Comparison of ENCODE assay signal across 13 cellular contexts in genomic region chr3:134057006-134057832, GRCh38. TPM values are rescaled to one million over a fixed set of nuclear protein-coding genes. Genes with fewer than 3 reads are reported as not detected.
DNase-seq lines count a peak whose midpoint lies in the region; ATAC-seq, FAIRE-seq and TF ChIP-seq lines count a peak whose summit lies in the region.
"Had no signal": no experiment of that assay in that cellular context is flagged by ENCODE, and none has a peak within 500 bp of the region (broad histone marks: within the 10 kb centered on the region; RNA-seq: fewer than 3 reads in every experiment).

No MANE protein-coding gene starts in this region.

- intact Hi-C loops in Caco-2 (cut with micrococcal nuclease; ENCODE audit: unreplicated experiment) = loop anchor here (1.0 to 5.0 kb wide), 4 partner anchors 18 to 395 kb away; partner anchors contain the start of gene TOPBP1

- CTCF ChIA-PET in Caco-2 (lab: Charles Lee) = interaction anchor here (0.7 to 1.0 kb wide), 2 partner anchors 35 to 155 kb away, joined by 3 read pairs; no protein-coding TSS in a partner anchor

- H3K27ac ChIP-seq in epithelial cell of prostate = no peak overlapping the region

- ATAC-seq in HG03135 (IDR thresholded peaks at IDR 0.05; ENCODE audit: unreplicated experiment) = no peak
- ATAC-seq: esophagus mucosa had no signal

- H3K27ac Mint-ChIP-seq in Caco-2 (ENCODE audit: unreplicated experiment) (peak overlapping the region; percentile 71), nephron progenitor cell (peak overlapping the region; percentile 7)
- no peak overlapping the region for H3K27ac Mint-ChIP-seq in activated T-cell treated with anti-CD3 and anti-CD28 coated beads, Interleukin-2, amount 50 U/mL, for 24 hours
- H3K27ac Mint-ChIP-seq: activated naive CD8-positive, alpha-beta T cell treated with anti-CD3 and anti-CD28 coated beads for 36 hours had no signal

- H3K36me3 ChIP-seq in Caco-2 (ENCODE audit: control insufficient read depth, insufficient read depth, low read length) = no peaks in the 10 kb centered on the region

- H3K27me3 Mint-ChIP-seq in Caco-2 (ENCODE audit: insufficient read depth, unreplicated experiment) (no peaks in the 10 kb centered on the region), nephron progenitor cell (ENCODE audit: low read depth, poor library complexity) (peaks cover 14% of the 10 kb centered on the region)
- no peaks in the 10 kb centered on the region for H3K27me3 Mint-ChIP-seq in activated T-cell treated with anti-CD3 and anti-CD28 coated beads, Interleukin-2, amount 50 U/mL, for 24 hours
- H3K27me3 Mint-ChIP-seq: activated naive CD8-positive, alpha-beta T cell treated with anti-CD3 and anti-CD28 coated beads for 36 hours had no signal

- H3K36me3 Mint-ChIP-seq in Caco-2 (ENCODE audit: insufficient read depth, unreplicated experiment) (no peaks in the 10 kb centered on the region), nephron progenitor cell (ENCODE audit: low read depth) (no peaks in the 10 kb centered on the region)
- H3K36me3 Mint-ChIP-seq in activated T-cell treated with anti-CD3 and anti-CD28 coated beads, Interleukin-2, amount 50 U/mL, for 24 hours (ENCODE audit: low read depth) = no peaks in the 10 kb centered on the region
- H3K36me3 Mint-ChIP-seq: activated naive CD8-positive, alpha-beta T cell treated with anti-CD3 and anti-CD28 coated beads for 36 hours had no signal

- H3K4me3 Mint-ChIP-seq in Caco-2 (ENCODE audit: unreplicated experiment) = peak overlapping the region; percentile 53
- H3K4me3 Mint-ChIP-seq in nephron progenitor cell = peak overlapping the region; percentile 26
- no peak overlapping the region for H3K4me3 Mint-ChIP-seq in activated T-cell treated with anti-CD3 and anti-CD28 coated beads, Interleukin-2, amount 50 U/mL, for 24 hours
- H3K4me3 Mint-ChIP-seq: activated naive CD8-positive, alpha-beta T cell treated with anti-CD3 and anti-CD28 coated beads for 36 hours had no signal

- no peaks in the 10 kb centered on the region for H3K27me3 ChIP-seq in Caco-2 (replicated peaks; ENCODE audit: control insufficient read depth, insufficient read depth, low read length)

- peak; percentile 49 for FAIRE-seq in HTR-8/SVneo (lab: Jason Lieb, UNC)

- TF ChIP-seq CTCF in Caco-2 (IDR thresholded peaks at IDR 0.05; ENCODE audit: insufficient read depth in 1 of 2, low read depth in 1 of 2, low read length in 1 of 2, severe bottlenecking in 1 of 2, unreplicated experiment in 1 of 2) (no peak), nephron progenitor cell (IDR thresholded peaks at IDR 0.05) (no peak)

- no peaks in the 10 kb centered on the region for H3K9me3 ChIP-seq in Caco-2

- no peaks in the 10 kb centered on the region for H3K9me3 Mint-ChIP-seq in Caco-2 (ENCODE audit: unreplicated experiment)
- H3K9me3 Mint-ChIP-seq in nephron progenitor cell = no peaks in the 10 kb centered on the region
- no peaks in the 10 kb centered on the region for H3K9me3 Mint-ChIP-seq in activated T-cell treated with anti-CD3 and anti-CD28 coated beads, Interleukin-2, amount 50 U/mL, for 24 hours
- H3K9me3 Mint-ChIP-seq: activated naive CD8-positive, alpha-beta T cell treated with anti-CD3 and anti-CD28 coated beads for 36 hours had no signal

- no peak for DNase-seq in Caco-2
- DNase-seq in HTR-8/SVneo (ENCODE audit: insufficient read length, low spot score) = no peak
- peak; percentile 5 for DNase-seq in epithelial cell of prostate (ENCODE audit: low read depth, low spot score)
- DNase-seq in nephron progenitor cell = no peak
- DNase-seq in activated T-cell treated with anti-CD3 and anti-CD28 coated beads, Interleukin-2, amount 50 U/mL, for 24 hours = no peak
- no peak for DNase-seq in hepatic stellate cell (ENCODE audit: low spot score)
- no peak for DNase-seq in hypothalamus (lab: John Stamatoyannopoulos, UW)
- DNase-seq: activated CD4-positive, CD25-positive, alpha-beta regulatory T cell; activated naive CD8-positive, alpha-beta T cell treated with anti-CD3 and anti-CD28 coated beads for 36 hours; C1 segment of cervical spinal cord; stimulated activated CD4-positive, alpha-beta T cell treated with anti-CD3 and anti-CD28 coated beads, Interleukin-2, amount 100 ng/mL, for 24 hours had no signal

- BruUV-seq in Caco-2 (replicated peaks; lab: Mats Ljungman, UMichigan) = no TSS peak

- peaks cover 48% of the 10 kb centered on the region for H3K4me1 ChIP-seq in Caco-2

- POLR2A ChIA-PET in Caco-2 (lab: Charles Lee) = no interaction called here

- no peak overlapping the region for H3K4me3 ChIP-seq in Caco-2 (ENCODE audit: low read depth, low read length)

- H3K4me1 Mint-ChIP-seq in Caco-2 (ENCODE audit: low read depth, unreplicated experiment) (peaks cover 29% of the 10 kb centered on the region), nephron progenitor cell (peaks cover 79% of the 10 kb centered on the region)
- H3K4me1 Mint-ChIP-seq in activated T-cell treated with anti-CD3 and anti-CD28 coated beads, Interleukin-2, amount 50 U/mL, for 24 hours (ENCODE audit: low read depth) = peaks cover 3% of the 10 kb centered on the region

RNA-seq across cellular contexts. Expression of gene SLCO2A1, which starts 27.5 kb away (rescaled TPM):
- total RNA-seq in Caco-2 (2022) = 2.2 and 2.5 TPM in 2 replicates
